ENCODE assay signal across 14 cellular contexts in genomic region chr6:32855467-32856174, GRCh38. TPM values are rescaled to one million over a fixed set of nuclear protein-coding genes. Genes with fewer than 3 reads are reported as not detected.
DNase-seq lines count a peak whose midpoint lies in the region; ATAC-seq and TF ChIP-seq lines count a peak whose summit lies in the region.
"Had no signal": no experiment of that assay in that cellular context is flagged by ENCODE, and none has a peak within 500 bp of the region (broad histone marks: within the 10 kb centered on the region; RNA-seq: fewer than 3 reads in every experiment).

No MANE protein-coding gene starts in this region.

- peak overlapping the region; percentile 95 to 100 (median 99) for H3K4me3 Mint-ChIP-seq in CD8-positive, alpha-beta memory T cell
- H3K4me3 Mint-ChIP-seq in HFFc6 (peak overlapping the region; percentile 99; the same call in 1 of the 2 replicates), osteocyte (ENCODE audit: unreplicated experiment) (peak overlapping the region; percentile 19)

- no peaks in the 10 kb centered on the region for H3K27me3 ChIP-seq in CD8-positive, alpha-beta memory T cell (ENCODE audit: insufficient read depth, low read length, poor library complexity, severe bottlenecking)
- H3K27me3 ChIP-seq in colonic mucosa = no peaks in the 10 kb centered on the region

- H3K27ac ChIP-seq in CD8-positive, alpha-beta memory T cell (ENCODE audit: low read depth, low read length) = no peak overlapping the region
- no peak overlapping the region for H3K27ac ChIP-seq in colonic mucosa

- H3K9ac ChIP-seq in colonic mucosa (ENCODE audit: low read depth in 2 of 2, low read length in 2 of 2) = no peak overlapping the region

- peak overlapping the region; percentile 99 to 100 (median 100) for H3K27ac Mint-ChIP-seq in CD8-positive, alpha-beta memory T cell
- H3K27ac Mint-ChIP-seq in HFFc6 (no peak overlapping the region), osteocyte (ENCODE audit: unreplicated experiment) (peak overlapping the region; percentile 21)
- H3K27ac Mint-ChIP-seq: H9 had no signal

- peaks cover 52% of the 10 kb centered on the region for H3K4me1 ChIP-seq in CD8-positive, alpha-beta memory T cell (ENCODE audit: insufficient read depth, low read length)
- peaks cover 10% of the 10 kb centered on the region for H3K4me1 ChIP-seq in colonic mucosa

- no peak for ATAC-seq in HG03097 (IDR thresholded peaks at IDR 0.05; ENCODE audit: low FRiP score, unreplicated experiment)

- H3K4me1 Mint-ChIP-seq in CD8-positive, alpha-beta memory T cell = peaks cover 66 to 77% (median 74%) of the 10 kb centered on the region in 3 donors
- H3K4me1 Mint-ChIP-seq in HFFc6 (ENCODE audit: low read depth) (peaks cover 30% of the 10 kb centered on the region), osteocyte (ENCODE audit: unreplicated experiment) (peaks cover 32% of the 10 kb centered on the region)

- H3K9me3 Mint-ChIP-seq in CD8-positive, alpha-beta memory T cell = no peaks in the 10 kb centered on the region
- H3K9me3 Mint-ChIP-seq in HFFc6 = no peaks in the 10 kb centered on the region
- no peaks in the 10 kb centered on the region for H3K9me3 Mint-ChIP-seq in osteocyte (ENCODE audit: unreplicated experiment)
- H3K9me3 Mint-ChIP-seq: H9 had no signal

- POLR2A ChIA-PET in CD8-positive, alpha-beta memory T cell (lab: Charles Lee) = interaction anchor here (1.6 to 5.5 kb wide), 5 partner anchors 13 to 117 kb away, joined by 4 to 350 read pairs (median 10); partner anchors contain the start of genes PSMB8 and TAP2

- no peaks in the 10 kb centered on the region for H3K27me3 Mint-ChIP-seq in CD8-positive, alpha-beta memory T cell
- H3K27me3 Mint-ChIP-seq in HFFc6 (ENCODE audit: insufficient read depth) (no peaks in the 10 kb centered on the region; the same call in none of the 2 replicates), osteocyte (ENCODE audit: unreplicated experiment) (no peaks in the 10 kb centered on the region)

- intact Hi-C loops in colonic mucosa (cut with DNase I) = loop anchor here (2.0 kb wide), 1 partner anchor 17 kb away; the partner anchor contains the start of gene TAP2

- peak overlapping the region; percentile 90 for H3K4me3 ChIP-seq in CD8-positive, alpha-beta memory T cell (ENCODE audit: low read length)
- H3K4me3 ChIP-seq in colonic mucosa (peak overlapping the region; percentile 97), foreskin fibroblast (ENCODE audit: low read depth in 1 of 2, low read length in 2 of 2) (no peak overlapping the region)

- peaks cover 61% of the 10 kb centered on the region for H3K36me3 ChIP-seq in CD8-positive, alpha-beta memory T cell (ENCODE audit: insufficient read depth, low read length)
- H3K36me3 ChIP-seq in colonic mucosa = peaks cover 16% of the 10 kb centered on the region
- H3K36me3 ChIP-seq: thoracic aorta had no signal

- no peak for DNase-seq in CD8-positive, alpha-beta memory T cell
- no peak for DNase-seq in HFFc6
- no peak for DNase-seq in colonic mucosa
- no peak for DNase-seq in osteocyte (ENCODE audit: extremely low spot score, unreplicated experiment)
- no peak for DNase-seq in foreskin fibroblast
- no peak for DNase-seq in EL
- no peak for DNase-seq in islet precursor cell
- DNase-seq: H9; NCI-H82; stimulated activated CD4-positive, alpha-beta T cell treated with anti-CD3 and anti-CD28 coated beads, Interleukin-2, amount 100 ng/mL, for 24 hours; SW 1271 had no signal

- peaks cover 11 to 92% (median 45%) of the 10 kb centered on the region in 3 donors for H3K36me3 Mint-ChIP-seq in CD8-positive, alpha-beta memory T cell
- H3K36me3 Mint-ChIP-seq in HFFc6 (ENCODE audit: low read depth) (peaks cover 11% of the 10 kb centered on the region; the same call in 1 of the 2 replicates), osteocyte (ENCODE audit: unreplicated experiment) (peaks cover 12% of the 10 kb centered on the region)

- CTCF ChIA-PET in CD8-positive, alpha-beta memory T cell (lab: Charles Lee) = interaction anchor here (0.9 to 7.9 kb wide), 13 partner anchors 9 to 145 kb away, joined by 3 to 295 read pairs (median 4); partner anchors contain the start of genes HLA-DMA, PSMB8 and TAP2

- H3K9me3 ChIP-seq in CD8-positive, alpha-beta memory T cell (ENCODE audit: low read length) = no peaks in the 10 kb centered on the region
- H3K9me3 ChIP-seq in colonic mucosa = no peaks in the 10 kb centered on the region
- H3K9me3 ChIP-seq: thoracic aorta had no signal

- no peak for TF ChIP-seq CTCF in HFFc6 (IDR thresholded peaks at IDR 0.05)
- no peak for TF ChIP-seq CTCF in colonic mucosa (IDR thresholded peaks at IDR 0.05)
- TF ChIP-seq CTCF in osteocyte (IDR thresholded peaks at IDR 0.05) = no peak
- TF ChIP-seq CTCF in foreskin fibroblast (IDR thresholded peaks at IDR 0.05; ENCODE audit: low read depth, low read length) = no peak

RNA-seq across cellular contexts. Expression of gene PSMB9, which starts 1.6 kb away (rescaled TPM):
- 100 to 1,000 TPM; 245 to 255 TPM for total RNA-seq in CD8-positive, alpha-beta memory T cell
- polyA plus RNA-seq in CD8-positive, alpha-beta memory T cell = 597 TPM
- total RNA-seq in HFFc6 (2021; fragmentation: NEBNext Ultra II Directional; extraction: Animal tissue kit (Norgen Biotek cat#: 25700)) = 10 to 100 TPM in 4 of 6 experiments, 1 to 10 TPM in 2; 4.9 to 23.9 (median 20.9) TPM
- total RNA-seq in colonic mucosa = 10 to 100 TPM; 43.0 to 66.0 TPM
- 20.8 and 26.2 TPM in 2 replicates for total RNA-seq in osteocyte

RNA-seq across cellular contexts. Expression of gene TAP1, which starts 2.1 kb away (rescaled TPM):
- total RNA-seq in CD8-positive, alpha-beta memory T cell = 100 to 1,000 TPM; 394 to 407 TPM
- polyA plus RNA-seq in CD8-positive, alpha-beta memory T cell = 396 TPM
- total RNA-seq in HFFc6 (2021; fragmentation: NEBNext Ultra II Directional; extraction: Animal tissue kit (Norgen Biotek cat#: 25700)) = 10 to 100 TPM; 29.9 to 42.6 (median 37.8) TPM
- total RNA-seq in colonic mucosa = 100 to 1,000 TPM in 1 of 2 donors, 10 to 100 TPM in 1; 86.9 to 128 TPM
- 33.2 and 34.5 TPM in 2 replicates for total RNA-seq in osteocyte

RNA-seq across cellular contexts. Expression of gene PSMB8, which starts 11.8 kb away (rescaled TPM):
- 100 to 1,000 TPM; 311 to 326 TPM for total RNA-seq in CD8-positive, alpha-beta memory T cell
- 422 TPM for polyA plus RNA-seq in CD8-positive, alpha-beta memory T cell
- total RNA-seq in HFFc6 (2021; fragmentation: NEBNext Ultra II Directional; extraction: Animal tissue kit (Norgen Biotek cat#: 25700)) = 10 to 100 TPM; 24.4 to 43.3 (median 39.5) TPM
- total RNA-seq in colonic mucosa = 100 to 1,000 TPM; 152 to 154 TPM
- total RNA-seq in osteocyte = 66.1 and 68.8 TPM in 2 replicates

RNA-seq across cellular contexts. Expression of gene TAP2, which starts 17.1 kb away (rescaled TPM):
- total RNA-seq in CD8-positive, alpha-beta memory T cell = 100 to 1,000 TPM; 221 to 228 TPM
- 35.8 TPM for polyA plus RNA-seq in CD8-positive, alpha-beta memory T cell
- total RNA-seq in HFFc6 (2021; fragmentation: NEBNext Ultra II Directional; extraction: Animal tissue kit (Norgen Biotek cat#: 25700)) = 10 to 100 TPM; 25.3 to 47.5 (median 39.2) TPM
- total RNA-seq in colonic mucosa (10 to 100 TPM; 45.2 to 95.1 TPM), osteocyte (50.1 and 51.9 TPM in 2 replicates)

RNA-seq across cellular contexts. Expression of gene HLA-DOB, which starts 38.8 kb away (rescaled TPM):
- under 1 TPM; 0.77 to 0.97 TPM for total RNA-seq in CD8-positive, alpha-beta memory T cell
- polyA plus RNA-seq in CD8-positive, alpha-beta memory T cell = 0.62 TPM
- total RNA-seq in HFFc6 (2021; fragmentation: NEBNext Ultra II Directional; extraction: Animal tissue kit (Norgen Biotek cat#: 25700)) = under 1 TPM in 2 of 6 experiments, not detected in 4; 0.14 to 0.28 TPM
- total RNA-seq in colonic mucosa (under 1 TPM; 0.58 to 0.69 TPM), osteocyte (0.24 and 0.57 TPM in 2 replicates)
- total RNA-seq: dermis blood vessel endothelial cell had no signal

Comparison
In these comparisons a context has a peak if more than half of its experiments do, and no peak if none do; other contexts are left out.
1. H3K4me3 ChIP-seq: peak in CD8-positive, alpha-beta memory T cell (single experiment) and colonic mucosa (single experiment); none in foreskin fibroblast (0 of 2).
2. H3K4me3 Mint-ChIP-seq: peak in every context shown above with its lines; median percentile 99 in CD8-positive, alpha-beta memory T cell; 99 in HFFc6; 19 in osteocyte.